15 cellular contexts compared by ENCODE assay signal in the genomic region with DNA sequence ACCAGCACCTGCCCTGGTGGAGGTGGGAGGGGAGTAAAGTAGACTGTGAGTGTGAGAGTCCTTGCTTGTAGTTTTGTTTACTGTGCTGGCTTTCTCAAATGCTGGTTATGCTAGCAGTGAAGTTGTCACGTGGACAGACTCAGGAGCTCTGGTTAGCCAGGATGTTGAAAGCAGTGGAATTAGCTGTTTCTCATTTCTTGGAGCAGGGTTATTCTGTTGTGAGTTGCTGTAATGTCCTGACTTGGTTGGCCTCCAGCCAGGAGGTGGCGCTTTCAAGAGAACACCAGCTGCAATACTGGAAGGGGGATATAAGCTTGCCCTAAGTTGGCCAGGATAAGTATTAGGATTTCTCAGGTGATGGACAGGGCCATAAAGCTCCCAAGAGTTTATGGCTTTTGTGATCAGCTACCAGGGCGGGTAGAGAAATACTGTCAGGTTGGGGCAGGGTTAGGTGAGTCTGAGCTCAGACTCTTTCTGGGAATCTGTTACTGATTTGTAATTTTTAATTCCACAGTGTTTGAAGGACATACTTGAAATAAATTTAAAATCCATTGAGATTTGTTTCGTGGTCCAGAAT. TPM values are rescaled to one million over a fixed set of nuclear protein-coding genes. Genes with fewer than 3 reads are reported as not detected.
DNase-seq lines count a peak whose midpoint lies in the region; ATAC-seq and TF ChIP-seq lines count a peak whose summit lies in the region.
"Had no signal": no experiment of that assay in that cellular context is flagged by ENCODE, and none has a peak within 500 bp of the region (broad histone marks: within the 10 kb centered on the region; RNA-seq: fewer than 3 reads in every experiment).

No MANE protein-coding gene starts in this region.

- no peak for TF ChIP-seq EP300 in suprapubic skin (IDR thresholded peaks at IDR 0.05)

- H3K27ac ChIP-seq in brain microvascular endothelial cell (no peak overlapping the region), left lung (no peak overlapping the region), suprapubic skin (no peak overlapping the region)
- H3K27ac ChIP-seq: skin epidermis had no signal

- H3K4me3 ChIP-seq in AG10803 (ENCODE audit: low read length) (no peak overlapping the region), H7 (ENCODE audit: insufficient read depth, low read depth, low read length) (no peak overlapping the region), brain microvascular endothelial cell (ENCODE audit: low read depth, low read length) (no peak overlapping the region), left lung (no peak overlapping the region), suprapubic skin (no peak overlapping the region)
- H3K4me3 ChIP-seq: skin epidermis had no signal

- in situ Hi-C loops in brain microvascular endothelial cell (cut with HindIII; ENCODE audit: low pct_ligation_motif_present, low sequenced_read_pairs) = no loop called here

- H3K4me1 ChIP-seq in left lung (peaks cover 0 to 5% of the 10 kb centered on the region in 2 donors), suprapubic skin (no peaks in the 10 kb centered on the region)

- DNase-seq in AG10803 (ENCODE audit: low read depth) (peak; percentile 10), H7 (peak; percentile 41), brain microvascular endothelial cell (no peak), left lung (peak in 1 of 2 donors; percentile 39), 8988T (no peak), suprapubic skin (ENCODE audit: low spot score in 2 of 2) (no peak), NCI-H2196 (lab: John Stamatoyannopoulos, UW; ENCODE audit: unreplicated experiment) (no peak)
- DNase-seq in activated CD8-positive, alpha-beta memory T cell treated with anti-CD3 and anti-CD28 coated beads, Interleukin-2, amount 50 U/mL, for 48 hours = no peak
- DNase-seq: foreskin melanocyte, GF-D8, NCI-H1436, NCI-H526 treated with DMSO at 0.1 percent for 48 hours, substantia nigra had no signal

- intact Hi-C loops in left lung (cut with DNase I) = loop anchor here in 1 of 2 donors (10.0 kb wide), 1 partner anchor 152 kb away; a partner anchor contains a TSS

- ATAC-seq in left lung = peak; percentile 57
- ATAC-seq: Right ventricle myocardium inferior had no signal

- no peak for TF ChIP-seq POLR2A in suprapubic skin (IDR thresholded peaks at IDR 0.05)

- peaks cover 0 to 16% of the 10 kb centered on the region in 2 donors for H3K9me3 ChIP-seq in left lung
- no peaks in the 10 kb centered on the region for H3K9me3 ChIP-seq in suprapubic skin

- TF ChIP-seq CTCF in AG10803 (conservative IDR thresholded peaks at IDR 0.05; ENCODE audit: low read length) (no peak), brain microvascular endothelial cell (IDR thresholded peaks at IDR 0.05; ENCODE audit: low read depth, low read length, missing control alignments) (peak; percentile 16), left lung (IDR thresholded peaks at IDR 0.05) (no peak), suprapubic skin (IDR thresholded peaks at IDR 0.05) (no peak)

- H3K27me3 ChIP-seq in H7 (ENCODE audit: control insufficient read depth, insufficient read depth, low read length) (no peaks in the 10 kb centered on the region; the same call in 1 of the 2 replicates), brain microvascular endothelial cell (replicated peaks) (no peaks in the 10 kb centered on the region), left lung (no peaks in the 10 kb centered on the region), suprapubic skin (no peaks in the 10 kb centered on the region)

- H3K36me3 ChIP-seq in H7 (replicated peaks; ENCODE audit: control insufficient read depth, insufficient read depth, low read length) (no peaks in the 10 kb centered on the region), brain microvascular endothelial cell (replicated peaks) (no peaks in the 10 kb centered on the region), left lung (no peaks in the 10 kb centered on the region), suprapubic skin (no peaks in the 10 kb centered on the region)

- WGBS in suprapubic skin = 94% methylated on average over 4 of the region's 4 CpGs

RNA-seq across cellular contexts. Expression of a gene that starts 13.7 kb away (rescaled TPM):
- 1.0 and 1.4 TPM in 2 replicates for total RNA-seq in H7 (2014; rRNA removed; shearing (Covaris generic))
- 1 to 10 TPM in 1 of 2 donors, under 1 TPM in 1; 0.96 to 1.1 TPM for total RNA-seq in left lung
- total RNA-seq in suprapubic skin = 1 to 10 TPM in 3 of 4 donors, under 1 TPM in 1; 0.72 to 4.7 (median 2.0) TPM
- total RNA-seq: Right ventricle myocardium inferior had no signal

RNA-seq across cellular contexts. Expression of a gene that starts 26.4 kb away (rescaled TPM):
- 62.3 and 65.0 TPM in 2 replicates for total RNA-seq in H7 (2014; rRNA removed; shearing (Covaris generic))
- total RNA-seq in left lung (10 to 100 TPM; 64.8 to 69.7 TPM), suprapubic skin (10 to 100 TPM; 40.2 to 62.1 (median 48.0) TPM)

RNA-seq across cellular contexts. Expression of a gene that starts 37.4 kb away (rescaled TPM):
- 5.6 and 11.4 TPM in 2 replicates for total RNA-seq in H7 (2014; rRNA removed; shearing (Covaris generic))
- total RNA-seq in left lung (10 to 100 TPM; 73.2 to 94.6 TPM), suprapubic skin (10 to 100 TPM; 11.8 to 18.6 (median 12.8) TPM)

RNA-seq across cellular contexts. Expression of a gene that starts 42.9 kb away (rescaled TPM):
- total RNA-seq in H7 (2014; rRNA removed; shearing (Covaris generic)) = 10.3 and 11.5 TPM in 2 replicates
- total RNA-seq in left lung (10 to 100 TPM; 18.7 to 20.4 TPM), suprapubic skin (10 to 100 TPM in 1 of 4 donors, 1 to 10 TPM in 3; 7.1 to 11.4 (median 8.0) TPM)

RNA-seq across cellular contexts. Expression of a gene that starts 46.3 kb away (rescaled TPM):
- 30.9 and 44.5 TPM in 2 replicates for total RNA-seq in H7 (2014; rRNA removed; shearing (Covaris generic))
- total RNA-seq in left lung (10 to 100 TPM; 30.5 to 35.6 TPM), suprapubic skin (10 to 100 TPM; 20.9 to 25.9 (median 22.2) TPM)

Comparison
In these comparisons a context has a peak if more than half of its experiments do, and no peak if none do; other contexts are left out.
1. DNase-seq: peak in AG10803 (single experiment) and H7 (single experiment); none in brain microvascular endothelial cell (single experiment), activated CD8-positive, alpha-beta memory T cell treated with anti-CD3 and anti-CD28 coated beads, Interleukin-2, amount 50 U/mL, for 48 hours (single experiment), 8988T (single experiment), suprapubic skin (0 of 2) and NCI-H2196 (single experiment).